11 cellular contexts compared by ENCODE assay signal in the genomic region with DNA sequence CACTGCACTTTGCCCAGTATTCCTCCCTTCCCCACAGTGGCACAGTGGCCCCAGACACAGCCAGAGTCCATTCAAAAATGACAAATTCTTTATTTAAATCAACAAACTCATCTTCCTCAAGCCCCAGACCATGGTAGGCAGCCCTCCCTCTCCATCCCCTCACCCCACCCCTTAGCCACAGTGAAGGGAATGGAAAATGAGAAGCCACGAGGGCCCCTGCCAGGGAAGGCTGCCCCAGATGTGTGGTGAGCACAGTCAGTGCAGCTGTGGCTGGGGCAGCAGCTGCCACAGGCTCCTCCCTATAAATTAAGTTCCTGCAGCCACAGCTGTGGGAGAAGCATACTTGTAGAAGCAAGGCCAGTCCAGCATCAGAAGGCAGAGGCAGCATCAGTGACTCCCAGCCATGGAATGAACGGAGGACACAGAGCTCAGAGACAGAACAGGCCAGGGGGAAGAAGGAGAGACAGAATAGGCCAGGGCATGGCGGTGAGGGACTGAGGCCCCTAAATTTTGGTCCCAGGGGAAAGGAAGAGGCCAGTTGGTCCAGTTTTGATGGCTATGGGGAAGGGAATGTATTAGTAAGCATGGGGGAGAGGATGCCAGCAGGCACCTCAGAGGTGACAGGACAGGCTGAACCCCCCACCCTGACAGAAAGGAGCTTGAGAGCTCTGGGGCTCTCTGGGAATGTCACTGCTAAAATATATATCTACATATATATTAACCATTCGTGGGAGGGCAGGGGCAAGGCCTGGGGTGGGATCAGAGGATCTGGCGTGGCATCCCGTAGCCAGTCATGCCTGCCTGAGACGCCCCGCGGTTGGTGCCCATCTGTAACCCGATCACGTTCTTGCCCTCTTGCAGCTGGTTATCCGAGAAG. TPM values are rescaled to one million over a fixed set of nuclear protein-coding genes. Genes with fewer than 3 reads are reported as not detected.
DNase-seq lines count a peak whose midpoint lies in the region; ATAC-seq, FAIRE-seq and TF ChIP-seq lines count a peak whose summit lies in the region.
"Had no signal": no experiment of that assay in that cellular context is flagged by ENCODE, and none has a peak within 500 bp of the region (broad histone marks: within the 10 kb centered on the region; RNA-seq: fewer than 3 reads in every experiment).

No MANE protein-coding gene starts in this region.

- peaks cover 0 to 57% (median 17%) of the 10 kb centered on the region in 3 donors for H3K36me3 Mint-ChIP-seq in naive thymus-derived CD8-positive, alpha-beta T cell

- H3K4me3 ChIP-seq in AG04450 (ENCODE audit: low read depth, low read length) (no peak overlapping the region), ascending aorta (no peak overlapping the region), HepG2 (replicated peaks in 1 of 3; ENCODE audit: insufficient read depth in 1 of 3, low read depth in 2 of 3, low read length in 3 of 3) (no peak overlapping the region)
- H3K4me3 ChIP-seq: right lobe of liver had no signal

- no peak for TF ChIP-seq RAD21 in HepG2 (CRISPR knock-in tag; IDR thresholded peaks at IDR 0.05)

- H3K4me1 ChIP-seq in ascending aorta (peaks cover 6 to 31% of the 10 kb centered on the region in 2 donors), HepG2 (ENCODE audit: insufficient read depth, low read length) (peaks cover 13% of the 10 kb centered on the region)

- H3K9me3 ChIP-seq in AG04450 (ENCODE audit: control insufficient read depth, insufficient read depth, low read length) (no peaks in the 10 kb centered on the region), ascending aorta (no peaks in the 10 kb centered on the region), HepG2 (ENCODE audit: low read length) (no peaks in the 10 kb centered on the region)
- H3K9me3 ChIP-seq: right lobe of liver had no signal

- WGBS in HepG2 (ENCODE audit: low lambda C conversion rate): 53% methylated on average over 4 of the region's 12 CpGs

- H3K9me3 Mint-ChIP-seq in naive thymus-derived CD8-positive, alpha-beta T cell: no peaks in the 10 kb centered on the region

- no peak overlapping the region for H3K4me2 ChIP-seq in HepG2 (ENCODE audit: low read depth, low read length)

- H3K4me1 Mint-ChIP-seq in naive thymus-derived CD8-positive, alpha-beta T cell: peaks cover 51 to 89% (median 76%) of the 10 kb centered on the region in 4 donors

- no peaks in the 10 kb centered on the region for H4K20me1 ChIP-seq in HepG2 (ENCODE audit: insufficient read depth, low read length)

- FAIRE-seq in HepG2 (lab: Jason Lieb, UNC): no peak
- FAIRE-seq: D721Med had no signal

- no TSS peak for BruUV-seq in HepG2 (replicated peaks; lab: Mats Ljungman, UMichigan)

- ATAC-seq in naive thymus-derived CD8-positive, alpha-beta T cell: no peak
- ATAC-seq in HepG2: no peak
- ATAC-seq: right lobe of liver had no signal

- H3K27ac ChIP-seq in AG04450 (ENCODE audit: low read depth, low read length) (peak overlapping the region; percentile 65), ascending aorta (peak overlapping the region; percentile 21 to 96), HepG2 (ENCODE audit: extremely low read length, insufficient read depth, low read length) (no peak overlapping the region)
- H3K27ac ChIP-seq: right lobe of liver had no signal

- no peak for DNase-seq in AG04450 (ENCODE audit: low read depth, low spot score)
- peak; percentile 50 for DNase-seq in KBM-7
- no peak for DNase-seq in ascending aorta (ENCODE audit: low spot score in 2 of 2)
- DNase-seq in naive thymus-derived CD8-positive, alpha-beta T cell: no peak
- no peak for DNase-seq in effector CD8-positive, alpha-beta T cell (lab: John Stamatoyannopoulos, UW)
- no peak for DNase-seq in A172 (ENCODE audit: low spot score)
- DNase-seq in HepG2 (ENCODE audit: low spot score): no peak
- no peak for DNase-seq in CD1c-positive myeloid dendritic cell (ENCODE audit: extremely low spot score)
- DNase-seq: stimulated activated naive CD4-positive, alpha-beta T cell treated with Interleukin-2 at 50 U/mL for 16 hours had no signal

- H3K9ac ChIP-seq in HepG2 (ENCODE audit: insufficient read depth, low read depth, low read length): no peak overlapping the region

- no peak overlapping the region for H2AFZ ChIP-seq in HepG2 (ENCODE audit: low read length)

- no peaks in the 10 kb centered on the region for H3K27me3 Mint-ChIP-seq in naive thymus-derived CD8-positive, alpha-beta T cell

- H3K79me2 ChIP-seq in HepG2 (ENCODE audit: insufficient read depth, low read length): no peaks in the 10 kb centered on the region

- POLR2A ChIA-PET in AG04450 (lab: Yijun Ruan, JAX) (no interaction called here), HepG2 (lab: Yijun Ruan, JAX) (no interaction called here)
- POLR2A ChIA-PET in naive thymus-derived CD8-positive, alpha-beta T cell (lab: Charles Lee): no interaction called here

- H3K27me3 ChIP-seq in AG04450 (ENCODE audit: control insufficient read depth, insufficient read depth, low read length) (no peaks in the 10 kb centered on the region), ascending aorta (no peaks in the 10 kb centered on the region), HepG2 (ENCODE audit: control insufficient read depth in 1 of 2, insufficient read depth in 2 of 2, low read length in 2 of 2) (no peaks in the 10 kb centered on the region)
- H3K27me3 ChIP-seq: right lobe of liver had no signal

- no peak for TF ChIP-seq POLR2A in HepG2 (IDR thresholded peaks at IDR 0.05; ENCODE audit: insufficient read depth in 1 of 2, low read depth in 2 of 2, low read length in 2 of 2)

- CTCF ChIA-PET in AG04450 (lab: Charles Lee): interaction anchor here (0.6 to 2.9 kb wide), 3 partner anchors 21 to 119 kb away, joined by 3 to 12 read pairs (median 6); no protein-coding TSS in a partner anchor
- CTCF ChIA-PET in HepG2 (lab: Yijun Ruan, JAX; ENCODE audit: low intra/inter-chr PET ratio, low total read pairs): no interaction called here

- TF ChIP-seq EP300 in HepG2 (IDR thresholded peaks at IDR 0.05; ENCODE audit: low read depth in 2 of 2, low read length in 2 of 2) (no peak), HepG2 (CRISPR knock-in tag; IDR thresholded peaks at IDR 0.05; ENCODE audit: borderline replicate concordance) (no peak)

- H3K4me3 Mint-ChIP-seq in naive thymus-derived CD8-positive, alpha-beta T cell: peak overlapping the region in 3 of 10 donors; percentile 5 to 48 (median 22)

- peak overlapping the region; percentile 65 to 88 (median 82) for H3K27ac Mint-ChIP-seq in naive thymus-derived CD8-positive, alpha-beta T cell

- H3K36me3 ChIP-seq in ascending aorta: peaks cover 30 to 46% of the 10 kb centered on the region in 2 donors
- H3K36me3 ChIP-seq in HepG2 (replicated peaks in 1 of 2; ENCODE audit: control insufficient read depth in 1 of 2, insufficient read depth in 2 of 2, low read length in 2 of 2): no peaks in the 10 kb centered on the region

- intact Hi-C loops in ascending aorta (cut with DNase I) (no loop called here), HepG2 (cut with micrococcal nuclease; ENCODE audit: unreplicated experiment) (no loop called here)

- TF ChIP-seq CTCF in AG04450 (IDR thresholded peaks at IDR 0.05; ENCODE audit: low read depth, low read length): no peak
- TF ChIP-seq CTCF in ascending aorta (IDR thresholded peaks at IDR 0.05): no peak
- no peak for TF ChIP-seq CTCF in HepG2 (CRISPR knock-in tag; IDR thresholded peaks at IDR 0.05)

- in situ Hi-C loops in KBM-7 (cut with MboI; ENCODE audit: low pct_unique_long_range_greater_than_20kb, low sequenced_read_pairs) (no loop called here), HepG2 (cut with HindIII; ENCODE audit: extremely low pct_ligation_motif_present, low pct_unique_long_range_greater_than_20kb) (no loop called here)

RNA-seq across cellular contexts. Expression of gene TAGLN2, which starts 7.0 kb away (rescaled TPM):
- 400 and 472 TPM in 2 replicates for polyA plus RNA-seq in AG04450 (2011; rRNA removed)
- polyA minus RNA-seq in AG04450 (2011; rRNA and poly(A)+ RNA removed): 226 and 280 TPM in 2 replicates
- 363 TPM for total RNA-seq in ascending aorta
- total RNA-seq in naive thymus-derived CD8-positive, alpha-beta T cell: 100 to 1,000 TPM; 125 to 136 TPM
- 100 to 1,000 TPM; 477 to 825 (median 609) TPM for polyA plus RNA-seq in naive thymus-derived CD8-positive, alpha-beta T cell
- 734 and 929 TPM in 2 replicates for total RNA-seq in A172 (2014; rRNA removed; shearing (Covaris generic))
- total RNA-seq in HepG2 (2016; rRNA removed; fragmentation: Illumina TruSeq; extraction: Trizol): 6.7 and 9.7 TPM in 2 replicates
- 1.7 and 2.0 TPM in 2 replicates for total RNA-seq in HepG2 (2016; cell fraction: cytosol; rRNA removed; fragmentation: Illumina TruSeq; extraction: Trizol; ENCODE audit: low read depth)
- 7.1 and 9.8 TPM in 2 replicates for total RNA-seq in HepG2 (2016; cell fraction: insoluble cytoplasmic fraction; rRNA removed; fragmentation: Illumina TruSeq; extraction: Trizol)
- 3.3 and 3.5 TPM in 2 replicates for total RNA-seq in HepG2 (2016; cell fraction: membrane; rRNA removed; fragmentation: Illumina TruSeq; extraction: Trizol)
- total RNA-seq in HepG2 (2016; cell fraction: nucleus; rRNA removed; fragmentation: Illumina TruSeq; extraction: Trizol): 2.5 and 3.4 TPM in 2 replicates
- 17.2 and 21.2 TPM in 2 replicates for polyA plus RNA-seq in HepG2 (2011; rRNA removed)
- polyA plus RNA-seq in HepG2 (2011; cell fraction: cytosol; rRNA removed): 18.8 and 19.0 TPM in 2 replicates
- 6.8 and 9.1 TPM in 2 replicates for polyA plus RNA-seq in HepG2 (2011; cell fraction: nucleus; rRNA removed)
- polyA plus RNA-seq in HepG2 (2012): 5.9 and 19.9 TPM in 2 replicates
- 3.1 TPM in 2 replicates for polyA plus RNA-seq in HepG2 (2016; cell fraction: cytosol; fragmentation: Illumina TruSeq; extraction: Trizol; ENCODE audit: low read depth)
- polyA plus RNA-seq in HepG2 (2016; cell fraction: insoluble cytoplasmic fraction; fragmentation: Illumina TruSeq; extraction: Trizol; ENCODE audit: low read depth): 13.2 and 15.2 TPM in 2 replicates
- polyA plus RNA-seq in HepG2 (2016; cell fraction: membrane; fragmentation: Illumina TruSeq; extraction: Trizol; ENCODE audit: low read depth): 3.8 and 3.9 TPM in 2 replicates
- 6.2 and 8.6 TPM in 2 replicates for polyA plus RNA-seq in HepG2 (2016; cell fraction: nucleus; fragmentation: Illumina TruSeq; extraction: Trizol; ENCODE audit: insufficient read depth, low read depth)
- 16.1 and 272 TPM in 2 replicates for polyA minus RNA-seq in HepG2 (2011; rRNA and poly(A)+ RNA removed; ENCODE audit: low replicate concordance)
- 7.6 and 8.4 TPM in 2 replicates for polyA minus RNA-seq in HepG2 (2011; cell fraction: cytosol; rRNA and poly(A)+ RNA removed)
- polyA minus RNA-seq in HepG2 (2011; cell fraction: nucleus; rRNA and poly(A)+ RNA removed): 2.6 and 3.4 TPM in 2 replicates

RNA-seq across cellular contexts. Expression of gene CFAP45, which starts 18.3 kb away (rescaled TPM):
- polyA plus RNA-seq in AG04450 (2011; rRNA removed): 0.29 and 0.51 TPM in 2 replicates
- polyA minus RNA-seq in AG04450 (2011; rRNA and poly(A)+ RNA removed): 0.35 TPM in 1 of 2 replicates, not detected in the other
- total RNA-seq in ascending aorta: not detected
- 1 to 10 TPM; 1.3 to 1.5 TPM for total RNA-seq in naive thymus-derived CD8-positive, alpha-beta T cell
- under 1 TPM in 1 of 3 donors, not detected in 2; 0.33 TPM for polyA plus RNA-seq in naive thymus-derived CD8-positive, alpha-beta T cell
- 2.4 and 3.7 TPM in 2 replicates for total RNA-seq in A172 (2014; rRNA removed; shearing (Covaris generic))
- not detected in 2 replicates for total RNA-seq in HepG2 (2016; rRNA removed; fragmentation: Illumina TruSeq; extraction: Trizol)
- not detected in 2 replicates for total RNA-seq in HepG2 (2016; cell fraction: cytosol; rRNA removed; fragmentation: Illumina TruSeq; extraction: Trizol; ENCODE audit: low read depth)
- not detected in 2 replicates for total RNA-seq in HepG2 (2016; cell fraction: insoluble cytoplasmic fraction; rRNA removed; fragmentation: Illumina TruSeq; extraction: Trizol)
- not detected in 2 replicates for total RNA-seq in HepG2 (2016; cell fraction: membrane; rRNA removed; fragmentation: Illumina TruSeq; extraction: Trizol)
- not detected in 2 replicates for total RNA-seq in HepG2 (2016; cell fraction: nucleus; rRNA removed; fragmentation: Illumina TruSeq; extraction: Trizol)
- polyA plus RNA-seq in HepG2 (2011; rRNA removed): not detected in 2 replicates
- 0.09 TPM in 1 of 2 replicates, not detected in the other for polyA plus RNA-seq in HepG2 (2011; cell fraction: cytosol; rRNA removed)
- not detected in 2 replicates for polyA plus RNA-seq in HepG2 (2011; cell fraction: nucleus; rRNA removed)
- polyA plus RNA-seq in HepG2 (2012): 0.13 TPM in 1 of 2 replicates, not detected in the other
- polyA plus RNA-seq in HepG2 (2016; cell fraction: cytosol; fragmentation: Illumina TruSeq; extraction: Trizol; ENCODE audit: low read depth): not detected in 2 replicates
- polyA plus RNA-seq in HepG2 (2016; cell fraction: insoluble cytoplasmic fraction; fragmentation: Illumina TruSeq; extraction: Trizol; ENCODE audit: low read depth): not detected in 2 replicates
- polyA plus RNA-seq in HepG2 (2016; cell fraction: membrane; fragmentation: Illumina TruSeq; extraction: Trizol; ENCODE audit: low read depth): not detected in 2 replicates
- polyA plus RNA-seq in HepG2 (2016; cell fraction: nucleus; fragmentation: Illumina TruSeq; extraction: Trizol; ENCODE audit: insufficient read depth, low read depth): not detected in 2 replicates
- polyA minus RNA-seq in HepG2 (2011; rRNA and poly(A)+ RNA removed; ENCODE audit: low replicate concordance): not detected in 2 replicates
- not detected in 2 replicates for polyA minus RNA-seq in HepG2 (2011; cell fraction: cytosol; rRNA and poly(A)+ RNA removed)
- polyA minus RNA-seq in HepG2 (2011; cell fraction: nucleus; rRNA and poly(A)+ RNA removed): not detected in 2 replicates
- total RNA-seq: right lobe of liver had no signal

RNA-seq across cellular contexts. Expression of gene IGSF9, which starts 27.1 kb away (rescaled TPM):
- polyA plus RNA-seq in AG04450 (2011; rRNA removed) (not detected in 2 replicates), HepG2 (2011; rRNA removed) (0.03 and 0.04 TPM in 2 replicates)
- polyA minus RNA-seq in AG04450 (2011; rRNA and poly(A)+ RNA removed): not detected in 2 replicates
- total RNA-seq in ascending aorta (0.11 TPM), HepG2 (2016; rRNA removed; fragmentation: Illumina TruSeq; extraction: Trizol) (not detected in 2 replicates)
- under 1 TPM; 0.16 to 0.21 TPM for total RNA-seq in naive thymus-derived CD8-positive, alpha-beta T cell
- not detected for polyA plus RNA-seq in naive thymus-derived CD8-positive, alpha-beta T cell
- total RNA-seq in A172 (2014; rRNA removed; shearing (Covaris generic)): 0.89 and 1.6 TPM in 2 replicates
- total RNA-seq in HepG2 (2016; cell fraction: cytosol; rRNA removed; fragmentation: Illumina TruSeq; extraction: Trizol; ENCODE audit: low read depth): not detected in 2 replicates
- not detected in 2 replicates for total RNA-seq in HepG2 (2016; cell fraction: insoluble cytoplasmic fraction; rRNA removed; fragmentation: Illumina TruSeq; extraction: Trizol)
- total RNA-seq in HepG2 (2016; cell fraction: membrane; rRNA removed; fragmentation: Illumina TruSeq; extraction: Trizol): not detected in 2 replicates
- total RNA-seq in HepG2 (2016; cell fraction: nucleus; rRNA removed; fragmentation: Illumina TruSeq; extraction: Trizol): not detected in 2 replicates
- not detected in 2 replicates for polyA plus RNA-seq in HepG2 (2011; cell fraction: cytosol; rRNA removed)
- 0.08 TPM in 1 of 2 replicates, not detected in the other for polyA plus RNA-seq in HepG2 (2011; cell fraction: nucleus; rRNA removed)
- not detected in 2 replicates for polyA plus RNA-seq in HepG2 (2012)
- not detected in 2 replicates for polyA plus RNA-seq in HepG2 (2016; cell fraction: cytosol; fragmentation: Illumina TruSeq; extraction: Trizol; ENCODE audit: low read depth)
- not detected in 2 replicates for polyA plus RNA-seq in HepG2 (2016; cell fraction: insoluble cytoplasmic fraction; fragmentation: Illumina TruSeq; extraction: Trizol; ENCODE audit: low read depth)
- not detected in 2 replicates for polyA plus RNA-seq in HepG2 (2016; cell fraction: membrane; fragmentation: Illumina TruSeq; extraction: Trizol; ENCODE audit: low read depth)
- not detected in 2 replicates for polyA plus RNA-seq in HepG2 (2016; cell fraction: nucleus; fragmentation: Illumina TruSeq; extraction: Trizol; ENCODE audit: insufficient read depth, low read depth)
- not detected in 2 replicates for polyA minus RNA-seq in HepG2 (2011; rRNA and poly(A)+ RNA removed; ENCODE audit: low replicate concordance)
- polyA minus RNA-seq in HepG2 (2011; cell fraction: cytosol; rRNA and poly(A)+ RNA removed): not detected in 2 replicates
- not detected in 2 replicates for polyA minus RNA-seq in HepG2 (2011; cell fraction: nucleus; rRNA and poly(A)+ RNA removed)

RNA-seq across cellular contexts. Expression of gene SLAMF9, which starts 35.8 kb away (rescaled TPM):
- 0.11 TPM in 1 of 2 replicates, not detected in the other for polyA plus RNA-seq in AG04450 (2011; rRNA removed)
- polyA minus RNA-seq in AG04450 (2011; rRNA and poly(A)+ RNA removed): 0.37 TPM in 1 of 2 replicates, not detected in the other
- not detected for total RNA-seq in ascending aorta
- not detected for total RNA-seq in naive thymus-derived CD8-positive, alpha-beta T cell
- polyA plus RNA-seq in naive thymus-derived CD8-positive, alpha-beta T cell: not detected
- total RNA-seq in A172 (2014; rRNA removed; shearing (Covaris generic)): not detected in 2 replicates
- not detected in 2 replicates for total RNA-seq in HepG2 (2016; rRNA removed; fragmentation: Illumina TruSeq; extraction: Trizol)
- total RNA-seq in HepG2 (2016; cell fraction: cytosol; rRNA removed; fragmentation: Illumina TruSeq; extraction: Trizol; ENCODE audit: low read depth): not detected in 2 replicates
- not detected in 2 replicates for total RNA-seq in HepG2 (2016; cell fraction: insoluble cytoplasmic fraction; rRNA removed; fragmentation: Illumina TruSeq; extraction: Trizol)
- total RNA-seq in HepG2 (2016; cell fraction: membrane; rRNA removed; fragmentation: Illumina TruSeq; extraction: Trizol): not detected in 2 replicates
- not detected in 2 replicates for total RNA-seq in HepG2 (2016; cell fraction: nucleus; rRNA removed; fragmentation: Illumina TruSeq; extraction: Trizol)
- 0.55 and 0.82 TPM in 2 replicates for polyA plus RNA-seq in HepG2 (2011; rRNA removed)
- 0.67 and 1.1 TPM in 2 replicates for polyA plus RNA-seq in HepG2 (2011; cell fraction: cytosol; rRNA removed)
- polyA plus RNA-seq in HepG2 (2011; cell fraction: nucleus; rRNA removed): 0.12 and 0.47 TPM in 2 replicates
- polyA plus RNA-seq in HepG2 (2012): not detected in 2 replicates
- not detected in 2 replicates for polyA plus RNA-seq in HepG2 (2016; cell fraction: cytosol; fragmentation: Illumina TruSeq; extraction: Trizol; ENCODE audit: low read depth)
- polyA plus RNA-seq in HepG2 (2016; cell fraction: insoluble cytoplasmic fraction; fragmentation: Illumina TruSeq; extraction: Trizol; ENCODE audit: low read depth): not detected in 2 replicates
- polyA plus RNA-seq in HepG2 (2016; cell fraction: membrane; fragmentation: Illumina TruSeq; extraction: Trizol; ENCODE audit: low read depth): not detected in 2 replicates
- not detected in 2 replicates for polyA plus RNA-seq in HepG2 (2016; cell fraction: nucleus; fragmentation: Illumina TruSeq; extraction: Trizol; ENCODE audit: insufficient read depth, low read depth)
- not detected in 2 replicates for polyA minus RNA-seq in HepG2 (2011; rRNA and poly(A)+ RNA removed; ENCODE audit: low replicate concordance)
- polyA minus RNA-seq in HepG2 (2011; cell fraction: cytosol; rRNA and poly(A)+ RNA removed): not detected in 2 replicates
- not detected in 2 replicates for polyA minus RNA-seq in HepG2 (2011; cell fraction: nucleus; rRNA and poly(A)+ RNA removed)

RNA-seq across cellular contexts. Expression of gene VSIG8, which starts 55.8 kb away (rescaled TPM):
- polyA plus RNA-seq in AG04450 (2011; rRNA removed) (not detected in 2 replicates), HepG2 (2011; rRNA removed) (not detected in 2 replicates)
- not detected in 2 replicates for polyA minus RNA-seq in AG04450 (2011; rRNA and poly(A)+ RNA removed)
- total RNA-seq in ascending aorta (not detected), HepG2 (2016; rRNA removed; fragmentation: Illumina TruSeq; extraction: Trizol) (not detected in 2 replicates)
- total RNA-seq in naive thymus-derived CD8-positive, alpha-beta T cell: not detected
- not detected for polyA plus RNA-seq in naive thymus-derived CD8-positive, alpha-beta T cell
- total RNA-seq in A172 (2014; rRNA removed; shearing (Covaris generic)): not detected in 2 replicates
- not detected in 2 replicates for total RNA-seq in HepG2 (2016; cell fraction: cytosol; rRNA removed; fragmentation: Illumina TruSeq; extraction: Trizol; ENCODE audit: low read depth)
- not detected in 2 replicates for total RNA-seq in HepG2 (2016; cell fraction: insoluble cytoplasmic fraction; rRNA removed; fragmentation: Illumina TruSeq; extraction: Trizol)
- not detected in 2 replicates for total RNA-seq in HepG2 (2016; cell fraction: membrane; rRNA removed; fragmentation: Illumina TruSeq; extraction: Trizol)
- total RNA-seq in HepG2 (2016; cell fraction: nucleus; rRNA removed; fragmentation: Illumina TruSeq; extraction: Trizol): not detected in 2 replicates
- polyA plus RNA-seq in HepG2 (2011; cell fraction: cytosol; rRNA removed): not detected in 2 replicates
- not detected in 2 replicates for polyA plus RNA-seq in HepG2 (2011; cell fraction: nucleus; rRNA removed)
- polyA plus RNA-seq in HepG2 (2012): not detected in 2 replicates
- polyA plus RNA-seq in HepG2 (2016; cell fraction: cytosol; fragmentation: Illumina TruSeq; extraction: Trizol; ENCODE audit: low read depth): not detected in 2 replicates
- not detected in 2 replicates for polyA plus RNA-seq in HepG2 (2016; cell fraction: insoluble cytoplasmic fraction; fragmentation: Illumina TruSeq; extraction: Trizol; ENCODE audit: low read depth)
- polyA plus RNA-seq in HepG2 (2016; cell fraction: membrane; fragmentation: Illumina TruSeq; extraction: Trizol; ENCODE audit: low read depth): not detected in 2 replicates
- polyA plus RNA-seq in HepG2 (2016; cell fraction: nucleus; fragmentation: Illumina TruSeq; extraction: Trizol; ENCODE audit: insufficient read depth, low read depth): not detected in 2 replicates
- not detected in 2 replicates for polyA minus RNA-seq in HepG2 (2011; rRNA and poly(A)+ RNA removed; ENCODE audit: low replicate concordance)
- not detected in 2 replicates for polyA minus RNA-seq in HepG2 (2011; cell fraction: cytosol; rRNA and poly(A)+ RNA removed)
- not detected in 2 replicates for polyA minus RNA-seq in HepG2 (2011; cell fraction: nucleus; rRNA and poly(A)+ RNA removed)
- total RNA-seq: right lobe of liver had no signal

Comparison
In these comparisons a context has a peak if more than half of its experiments do, and no peak if none do; other contexts are left out.
1. RNA of gene TAGLN2, which starts 7.0 kb away (total RNA-seq): 734 to 929 TPM in A172, 363 TPM in ascending aorta (single experiment) and 125 to 136 TPM in naive thymus-derived CD8-positive, alpha-beta T cell; 1.7 to 9.8 TPM in HepG2; every median in the first group is over 10 times any median in the second.